Comparison of ENCODE assay signal across 11 cellular contexts in the genomic region with DNA sequence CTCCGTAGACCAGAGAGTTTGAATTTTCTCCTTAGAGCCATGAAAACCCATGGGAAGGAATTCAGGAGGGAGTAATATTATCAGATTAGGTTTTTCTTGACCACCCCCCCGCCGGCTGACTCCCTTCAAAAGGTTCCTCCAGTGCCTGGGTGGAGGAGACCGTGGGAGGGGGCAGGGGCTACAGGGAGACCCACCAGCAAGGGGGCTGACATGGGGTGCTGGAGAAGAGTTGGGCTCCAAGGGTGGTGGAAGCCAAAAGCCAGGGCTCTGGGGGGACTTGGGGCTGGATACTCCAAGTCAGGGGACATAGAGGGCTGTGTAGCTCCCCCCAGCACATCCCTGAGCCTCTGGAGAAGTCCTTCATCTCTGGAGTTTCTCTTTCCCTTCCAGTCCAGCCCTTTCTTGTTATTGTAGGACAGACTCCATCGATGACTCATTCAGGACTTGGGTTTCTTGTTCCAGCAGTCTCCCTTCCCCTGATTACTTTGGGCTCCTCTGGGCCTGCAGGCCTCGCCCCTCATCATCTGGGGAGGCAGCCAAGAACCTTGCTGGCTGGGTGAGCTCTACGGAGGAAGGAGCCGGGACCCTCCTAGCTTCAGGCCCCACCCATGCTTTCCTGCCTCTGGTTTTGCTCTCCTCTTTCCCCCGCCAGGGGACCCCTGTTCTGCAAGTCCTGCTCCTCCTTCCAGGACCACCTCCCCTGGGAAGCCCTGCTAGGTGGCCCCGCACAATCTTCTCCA. TPM values are rescaled to one million over a fixed set of nuclear protein-coding genes. Genes with fewer than 3 reads are reported as not detected.
A peak's percentile ranks its signal among the peaks of the same experiment; 100 is the strongest.
DNase-seq lines count a peak whose midpoint lies in the region; ATAC-seq, FAIRE-seq and TF ChIP-seq lines count a peak whose summit lies in the region.
"Had no signal": no experiment of that assay in that cellular context is flagged by ENCODE, and none has a peak within 500 bp of the region (broad histone marks: within the 10 kb centered on the region; RNA-seq: fewer than 3 reads in every experiment).

No MANE protein-coding gene starts in this region.

- DNase-seq in LHCN-M2 (ENCODE audit: low read depth) = peak; percentile 94
- DNase-seq in breast epithelium (ENCODE audit: low spot score in 2 of 2) = no peak
- DNase-seq in kidney = peak; percentile 73
- DNase-seq in cerebellar cortex (ENCODE audit: low spot score) = no peak
- DNase-seq in HuH-7 (ENCODE audit: low spot score) = no peak
- no peak for DNase-seq in GM23338 (ENCODE audit: low spot score)
- DNase-seq: activated CD4-positive, alpha-beta T cell treated with anti-CD3 and anti-CD28 coated beads, Interleukin-2, amount 50 U/mL, for 48 hours; endodermal cell; NCI-H345 had no signal

- TF ChIP-seq CTCF in breast epithelium (IDR thresholded peaks at IDR 0.05) = no peak
- no peak for TF ChIP-seq CTCF in kidney (IDR thresholded peaks at IDR 0.05; ENCODE audit: borderline replicate concordance, extremely low read depth, insufficient read depth)
- no peak for TF ChIP-seq CTCF in GM23338 (conservative IDR thresholded peaks at IDR 0.05; ENCODE audit: low read depth in 2 of 2)

- H3K27me3 ChIP-seq in breast epithelium (no peaks in the 10 kb centered on the region), GM23338 (ENCODE audit: insufficient read depth) (no peaks in the 10 kb centered on the region)

- no peak overlapping the region for H3K4me3 Mint-ChIP-seq in GM23338
- H3K4me3 Mint-ChIP-seq: endodermal cell had no signal

- FAIRE-seq in kidney (lab: Jason Lieb, UNC) = no peak

- H3K4me1 ChIP-seq in breast epithelium = no peaks in the 10 kb centered on the region
- H3K4me1 ChIP-seq in kidney (ENCODE audit: control insufficient read depth in 1 of 2, insufficient read depth in 1 of 2, low read depth in 1 of 2, low read length in 2 of 2) = peaks cover 0 to 4% of the 10 kb centered on the region in 2 donors
- H3K4me1 ChIP-seq in urinary bladder (ENCODE audit: insufficient read depth) = peaks cover 6% of the 10 kb centered on the region
- no peaks in the 10 kb centered on the region for H3K4me1 ChIP-seq in GM23338 (ENCODE audit: insufficient read depth)

- H3K27me3 Mint-ChIP-seq in GM23338 (ENCODE audit: insufficient read depth, low read depth, poor library complexity) = peaks cover 6% of the 10 kb centered on the region

- no peaks in the 10 kb centered on the region for H3F3A ChIP-seq in GM23338 (replicated peaks; ENCODE audit: low read depth)

- H3K4me1 Mint-ChIP-seq in GM23338 = no peaks in the 10 kb centered on the region
- H3K4me1 Mint-ChIP-seq: endodermal cell had no signal

- H3K4me2 ChIP-seq in GM23338 = no peak overlapping the region

- TF ChIP-seq POLR2A in breast epithelium (IDR thresholded peaks at IDR 0.05) = no peak

- H3K4me3 ChIP-seq in breast epithelium = no peak overlapping the region
- H3K4me3 ChIP-seq in kidney (ENCODE audit: low read length in 2 of 2) = no peak overlapping the region
- H3K4me3 ChIP-seq in urinary bladder (ENCODE audit: low read depth, low read length) = no peak overlapping the region
- no peak overlapping the region for H3K4me3 ChIP-seq in GM23338

- no peaks in the 10 kb centered on the region for H3K36me3 ChIP-seq in breast epithelium
- H3K36me3 ChIP-seq in kidney (ENCODE audit: control insufficient read depth in 1 of 2, insufficient read depth in 2 of 2, low read length in 2 of 2) = no peaks in the 10 kb centered on the region
- no peaks in the 10 kb centered on the region for H3K36me3 ChIP-seq in urinary bladder (ENCODE audit: insufficient read depth)
- H3K36me3 ChIP-seq in GM23338 (ENCODE audit: insufficient read depth) = no peaks in the 10 kb centered on the region

- no peaks in the 10 kb centered on the region for H4K20me1 ChIP-seq in GM23338 (replicated peaks; ENCODE audit: insufficient read depth)

- intact Hi-C loops in breast epithelium (cut with DNase I; ENCODE audit: low total_unique reads) (no loop called here), kidney (cut with DNase I) (no loop called here)

- no peaks in the 10 kb centered on the region for H3K79me2 ChIP-seq in GM23338 (replicated peaks; ENCODE audit: insufficient read depth)

- H2AFZ ChIP-seq in GM23338 = no peak overlapping the region

- peaks cover 5% of the 10 kb centered on the region; the same call in 2 of the 3 replicates for H3K9me3 Mint-ChIP-seq in GM23338

- no peak for ATAC-seq in GM23338
- ATAC-seq in GM21390 (IDR thresholded peaks at IDR 0.05; ENCODE audit: unreplicated experiment) = no peak

- H3K36me3 Mint-ChIP-seq in GM23338 (ENCODE audit: low read depth) = no peaks in the 10 kb centered on the region

- no peaks in the 10 kb centered on the region for H3K9me2 ChIP-seq in GM23338 (ENCODE audit: insufficient read depth)

- H3K27ac Mint-ChIP-seq in GM23338 = no peak overlapping the region
- H3K27ac Mint-ChIP-seq: endodermal cell had no signal

- H3K9ac ChIP-seq in kidney (ENCODE audit: low read length in 2 of 2) = no peak overlapping the region

- H3K9me3 ChIP-seq in breast epithelium (no peaks in the 10 kb centered on the region), kidney (ENCODE audit: control insufficient read depth in 1 of 2, low read length in 2 of 2) (no peaks in the 10 kb centered on the region)

- H3K27ac ChIP-seq in breast epithelium (peak overlapping the region; percentile 22 to 71), kidney (ENCODE audit: low read depth in 2 of 2, low read length in 2 of 2) (no peak overlapping the region), urinary bladder (ENCODE audit: low read depth) (peak overlapping the region; percentile 41), GM23338 (ENCODE audit: low read depth) (no peak overlapping the region)

- 52% methylated on average over 10 of the region's 10 CpGs for whole genome bisulfite sequencing in urinary bladder

TF ChIP-seq in GM23338, 12 proteins besides CTCF, POLR2A, EP300 and RAD21 (continues in another document):
- TF ChIP-seq POLR2AphosphoS5 (IDR thresholded peaks at IDR 0.05; ENCODE audit: low read depth) = no peak

RNA-seq across cellular contexts. Expression of gene KIAA1755, which starts 10.5 kb away (rescaled TPM):
- total RNA-seq in LHCN-M2 (2014; rRNA removed) (0.17 and 0.45 TPM in 2 replicates), breast epithelium (1 to 10 TPM; 2.1 to 5.1 (median 4.3) TPM), kidney (5.1 TPM), urinary bladder (6.8 TPM)
- polyA plus RNA-seq in LHCN-M2 (2012) = 0.17 TPM
- polyA plus RNA-seq in kidney (ENCODE audit: insufficient read depth, low read depth, low replicate concordance) (1.5 TPM), urinary bladder (6.1 TPM), GM23338 (2016; fragmentation: Nextera tagmentation; extraction: Ambion mirVana) (not detected in 2 replicates)
- total RNA-seq in GM23338 (2014; rRNA removed; shearing (Covaris generic)) = 0.12 and 0.28 TPM in 2 replicates
- total RNA-seq: endodermal cell had no signal

RNA-seq across cellular contexts. Expression of gene BPI, which starts 32.9 kb away (rescaled TPM):
- total RNA-seq in LHCN-M2 (2014; rRNA removed) (not detected in 2 replicates), breast epithelium (under 1 TPM in 1 of 3 donors, not detected in 2; 0.59 TPM), kidney (0.16 TPM), urinary bladder (0.32 TPM)
- not detected for polyA plus RNA-seq in LHCN-M2 (2012)
- polyA plus RNA-seq in kidney (ENCODE audit: insufficient read depth, low read depth, low replicate concordance) (1.5 TPM), urinary bladder (0.09 TPM), GM23338 (2016; fragmentation: Nextera tagmentation; extraction: Ambion mirVana) (not detected in 2 replicates)
- total RNA-seq in GM23338 (2014; rRNA removed; shearing (Covaris generic)) = not detected in 2 replicates
- total RNA-seq: endodermal cell had no signal

Comparison
In these comparisons a context has a peak if more than half of its experiments do, and no peak if none do; other contexts are left out.
1. DNase-seq: peak in LHCN-M2 (single experiment) and kidney (single experiment); none in breast epithelium (0 of 2), cerebellar cortex (single experiment), HuH-7 (single experiment) and GM23338 (single experiment).
2. H3K27ac ChIP-seq: peak in breast epithelium (2 of 2) and urinary bladder (single experiment); none in kidney (0 of 2) and GM23338 (single experiment).